In genomic region chr11:86126862-86127261, GRCh38 we compare ENCODE assay signal across 33 cellular contexts.
"Had no signal": no experiment of that assay in that cellular context is flagged by ENCODE, and none has a peak within 500 bp of the region (broad histone marks: within the 10 kb centered on the region; RNA-seq: fewer than 3 reads in every experiment).

No MANE protein-coding gene starts in this region.

- H3K27me3 ChIP-seq: brain microvascular endothelial cell, SJCRH30 had no signal

- H3K4me1 Mint-ChIP-seq: WTC11 had no signal

- DNase-seq: activated CD4-positive, alpha-beta memory T cell treated with anti-CD3 and anti-CD28 coated beads, Interleukin-2, amount 10 ng/mL, durations not matched to agents 7 days and 5 days; activated CD4-positive, alpha-beta T cell treated with anti-CD3 and anti-CD28 coated beads for 4 hours; activated CD8-positive, alpha-beta memory T cell treated with anti-CD3 and anti-CD28 coated beads for 24 hours; activated CD8-positive, alpha-beta memory T cell treated with anti-CD3 and anti-CD28 coated beads, Interleukin-2, amount 10 ng/mL, durations not matched to agents 7 days and 5 days; activated effector memory CD4-positive, alpha-beta T cell treated with anti-CD3 and anti-CD28 coated beads, Interleukin-2, amount 50 U/mL, for 16 hours; activated naive CD4-positive, alpha-beta T cell; activated naive CD4-positive, alpha-beta T cell treated with anti-CD3 and anti-CD28 coated beads, Interleukin-2, amount 50 U/mL, for 16 hours; activated naive CD8-positive, alpha-beta T cell treated with anti-CD3 and anti-CD28 coated beads for 36 hours; activated T-cell treated with anti-CD3 and anti-CD28 coated beads, Interleukin-2, amount 50 U/mL, for 1 hour; activated T-cell treated with anti-CD3 and anti-CD28 coated beads, Interleukin-2, amount 50 U/mL, for 72 hours; amniotic stem cell; aorta; brain microvascular endothelial cell; central memory CD4-positive, alpha-beta T cell; Kasumi-1; KBM-7; MM.1S; MV-4-11; NCI-H1092; NCI-H1436 treated with DMSO at 0.1 percent for 48 hours; NCI-H187; NCI-H2029 treated with DMSO at 0.1 percent for 48 hours; NCI-H345; NCI-H524 treated with DMSO at 0.1 percent for 48 hours; NK-92 treated with Interleukin-12 subunit alpha and Interleukin-12 subunit beta, amount 100 ng/mL, for 24 hours; OCI-M1; SHP77; SJCRH30 had no signal

- H3K27me3 Mint-ChIP-seq: activated CD4-positive, alpha-beta memory T cell treated with anti-CD3 and anti-CD28 coated beads, Interleukin-2, amount 10 ng/mL, durations not matched to agents 7 days and 5 days; activated CD8-positive, alpha-beta memory T cell treated with anti-CD3 and anti-CD28 coated beads, Interleukin-2, amount 10 ng/mL, durations not matched to agents 7 days and 5 days; activated naive CD8-positive, alpha-beta T cell treated with anti-CD3 and anti-CD28 coated beads for 36 hours; activated T-helper 17 cell treated with anti-CD3 and anti-CD28 coated beads, Interleukin-2, amount 50 U/mL, for 72 hours had no signal

- H3K36me3 Mint-ChIP-seq: WTC11 had no signal

- H3K4me3 ChIP-seq: SJCRH30, SK-N-MC had no signal

- H3K27ac Mint-ChIP-seq: activated CD4-positive, alpha-beta memory T cell treated with anti-CD3 and anti-CD28 coated beads, Interleukin-2, amount 10 ng/mL, durations not matched to agents 7 days and 5 days; activated CD8-positive, alpha-beta memory T cell treated with anti-CD3 and anti-CD28 coated beads, Interleukin-2, amount 10 ng/mL, durations not matched to agents 7 days and 5 days; activated naive CD8-positive, alpha-beta T cell treated with anti-CD3 and anti-CD28 coated beads for 36 hours; activated T-cell treated with anti-CD3 and anti-CD28 coated beads, Interleukin-2, amount 50 U/mL, for 72 hours; activated T-helper 17 cell treated with anti-CD3 and anti-CD28 coated beads, Interleukin-2, amount 50 U/mL, for 72 hours; T-helper 2 cell treated with Interferon-gamma antibody and Interleukin-4, amounts not matched to agents 5 μg/mL and 100 μg/mL, for 36 hours; WTC11 had no signal

- H3K36me3 ChIP-seq: brain microvascular endothelial cell, SJCRH30 had no signal

- H3K9me3 Mint-ChIP-seq: activated CD4-positive, alpha-beta memory T cell treated with anti-CD3 and anti-CD28 coated beads, Interleukin-2, amount 10 ng/mL, durations not matched to agents 7 days and 5 days; activated naive CD8-positive, alpha-beta T cell treated with anti-CD3 and anti-CD28 coated beads for 36 hours; activated T-helper 17 cell treated with anti-CD3 and anti-CD28 coated beads, Interleukin-2, amount 50 U/mL, for 72 hours; T-helper 2 cell treated with Interferon-gamma antibody and Interleukin-4, amounts not matched to agents 5 μg/mL and 100 μg/mL, for 36 hours; WTC11 had no signal

- H3K4me3 Mint-ChIP-seq: activated CD4-positive, alpha-beta memory T cell treated with anti-CD3 and anti-CD28 coated beads, Interleukin-2, amount 10 ng/mL, durations not matched to agents 7 days and 5 days; activated CD8-positive, alpha-beta memory T cell treated with anti-CD3 and anti-CD28 coated beads, Interleukin-2, amount 10 ng/mL, durations not matched to agents 7 days and 5 days; activated naive CD8-positive, alpha-beta T cell treated with anti-CD3 and anti-CD28 coated beads for 36 hours; activated T-cell treated with anti-CD3 and anti-CD28 coated beads, Interleukin-2, amount 50 U/mL, for 72 hours; activated T-helper 17 cell treated with anti-CD3 and anti-CD28 coated beads, Interleukin-2, amount 50 U/mL, for 72 hours; T-helper 2 cell treated with Interferon-gamma antibody and Interleukin-4, amounts not matched to agents 5 μg/mL and 100 μg/mL, for 36 hours; WTC11 had no signal

- H3K27ac ChIP-seq: brain microvascular endothelial cell, SJCRH30, SK-N-MC had no signal

- ATAC-seq: activated CD4-positive, CD25-positive, alpha-beta regulatory T cell treated with anti-CD3 and anti-CD28 coated beads, Interleukin-2, amount 50 U/mL, for 24 hours; activated CD8-positive, alpha-beta memory T cell treated with anti-CD3 and anti-CD28 coated beads, Interleukin-2, amount 10 ng/mL, durations not matched to agents 7 days and 5 days; activated T-cell treated with anti-CD3 and anti-CD28 coated beads, Interleukin-2, amount 50 U/mL, for 72 hours; activated T-helper 17 cell treated with anti-CD3 and anti-CD28 coated beads, Interleukin-2, amount 50 U/mL, for 72 hours; WTC11 had no signal
